Comparison of ENCODE assay signal across 29 cellular contexts in genomic region chr1:177950506-177950905, GRCh38. TPM values are rescaled to one million over a fixed set of nuclear protein-coding genes. Genes with fewer than 3 reads are reported as not detected.
"Had no signal": no experiment of that assay in that cellular context is flagged by ENCODE, and none has a peak within 500 bp of the region (broad histone marks: within the 10 kb centered on the region; RNA-seq: fewer than 3 reads in every experiment).

No MANE protein-coding gene starts in this region.

- DNase-seq: activated B cell treated with CpG ODN at 0.5 μM for 24 hours; activated CD4-positive, alpha-beta T cell treated with anti-CD3 and anti-CD28 coated beads for 1 hour; activated CD4-positive, alpha-beta T cell treated with anti-CD3 and anti-CD28 coated beads, Interleukin-2, amount 10 ng/mL, durations not matched to agents 24 days and 14 days; activated CD4-positive, alpha-beta T cell treated with anti-CD3 and anti-CD28 coated beads, Interleukin-2, amount 50 U/mL, for 48 hours; activated CD8-positive, alpha-beta memory T cell treated with anti-CD3 and anti-CD28 coated beads, Interleukin-2, amount 10 ng/mL, durations not matched to agents 7 days and 5 days; activated effector memory CD4-positive, alpha-beta T cell treated with Interleukin-2 at 50 U/mL for 16 hours; activated naive CD4-positive, alpha-beta T cell; activated naive CD8-positive, alpha-beta T cell treated with anti-CD3 and anti-CD28 coated beads, Interleukin-2, amount 50 U/mL, for 24 hours; activated T-cell treated with anti-CD3 and anti-CD28 coated beads, Interleukin-2, amount 50 U/mL, for 24 hours; brain microvascular endothelial cell; caudate nucleus; colonic mucosa; MG63; NCI-H1105; NCI-H1436 treated with DMSO at 0.1 percent for 48 hours; NCI-H187; NCI-H2081; NCI-H446; NCI-H524; Peyer's patch; Right ventricle myocardium superior; SJCRH30; T-helper 17 cell; T-helper 9 cell had no signal

- H3K4me1 ChIP-seq: colonic mucosa, Peyer's patch had no signal

- H3K27ac ChIP-seq: brain microvascular endothelial cell, colonic mucosa, KMS-11, Peyer's patch, RWPE1, SJCRH30 had no signal

- ATAC-seq: activated CD8-positive, alpha-beta memory T cell treated with anti-CD3 and anti-CD28 coated beads, Interleukin-2, amount 10 ng/mL, durations not matched to agents 7 days and 5 days; activated naive CD4-positive, alpha-beta T cell treated with anti-CD3 and anti-CD28 coated beads, Interleukin-2, amount 50 U/mL, for 72 hours; activated naive CD8-positive, alpha-beta T cell treated with anti-CD3 and anti-CD28 coated beads, Interleukin-2, amount 50 U/mL, for 24 hours; SK-N-SH treated with all-trans-retinoic acid at 6 μM for 48 hours; T-helper 17 cell had no signal

- H3K4me2 ChIP-seq: KMS-11 had no signal

- H3K9me3 ChIP-seq: colonic mucosa, MG63, Peyer's patch, SJCRH30 had no signal

- H3K27me3 ChIP-seq: brain microvascular endothelial cell, colonic mucosa, MG63, Peyer's patch, SJCRH30 had no signal

- H3K4me3 ChIP-seq: colonic mucosa, MG63, Peyer's patch, SJCRH30 had no signal

- H3K36me3 ChIP-seq: brain microvascular endothelial cell, colonic mucosa, MG63, SJCRH30 had no signal

- H3K9ac ChIP-seq: KMS-11 had no signal

RNA-seq across cellular contexts. Expression of gene SEC16B, which starts 19.4 kb away (rescaled TPM):
- total RNA-seq: activated B cell treated with CpG ODN at 0.5 μM for 24 hours; activated CD4-positive, alpha-beta T cell treated with anti-CD3 and anti-CD28 coated beads, Interleukin-2, amount 10 ng/mL, durations not matched to agents 24 days and 14 days; activated naive CD4-positive, alpha-beta T cell treated with anti-CD3 and anti-CD28 coated beads, Interleukin-2, amount 50 U/mL, for 72 hours; activated T-helper 1 cell treated with anti-CD3 and anti-CD28 coated beads, Interleukin-12 subunit alpha, Interleukin-12 subunit beta, Interleukin-2, Interleukin-4 antibody, amounts not matched to agents 30 ng/mL and 10 ng/mL and 1 ng/mL, durations not matched to agents 14 hours and 24 hours and 36 hours; T-helper 17 cell had no signal
